In the genomic region with DNA sequence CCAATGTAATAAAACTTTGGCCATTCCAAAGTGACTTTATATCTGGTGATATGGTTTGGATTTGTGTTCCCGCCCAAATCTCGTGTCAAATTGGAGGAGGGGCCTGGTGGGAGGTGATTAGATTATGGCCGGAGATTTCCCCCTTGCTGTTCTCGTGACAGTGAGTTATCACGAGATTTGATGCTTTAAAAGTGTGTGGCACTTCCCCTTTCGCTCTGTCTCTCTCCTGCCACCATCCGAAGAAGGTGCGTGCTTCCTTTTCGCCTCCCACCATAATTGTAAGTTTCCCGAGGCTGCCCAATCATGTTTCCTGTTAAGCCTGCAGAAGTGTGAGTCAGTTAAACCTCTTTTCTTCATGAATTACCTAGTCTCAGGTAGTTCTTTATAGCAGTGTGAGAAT, we compare ENCODE assay signal across 24 cellular contexts. TPM values are rescaled to one million over a fixed set of nuclear protein-coding genes. Genes with fewer than 3 reads are reported as not detected.
"Had no signal": no experiment of that assay in that cellular context is flagged by ENCODE, and none has a peak within 500 bp of the region (broad histone marks: within the 10 kb centered on the region; RNA-seq: fewer than 3 reads in every experiment).

No MANE protein-coding gene starts in this region.

- H3K4me3 ChIP-seq: adrenal gland, coronary artery, gastroesophageal sphincter, ovary, prostate gland, thyroid gland, upper lobe of right lung had no signal

- H3K9me3 ChIP-seq: adrenal gland, gastroesophageal sphincter, neutrophil, ovary, prostate gland, thyroid gland, upper lobe of right lung had no signal

- H3K36me3 Mint-ChIP-seq: activated naive CD4-positive, alpha-beta T cell treated with anti-CD3 and anti-CD28 coated beads, Interleukin-2, amount 50 U/mL, for 72 hours; stimulated activated naive B cell treated with anti-CD40 and anti-IgM and Interleukin-4, amounts not matched to agents 10 μg/mL and 1 μg/mL and 100 μg/mL, for 72 hours had no signal

- ATAC-seq: activated naive CD4-positive, alpha-beta T cell treated with anti-CD3 and anti-CD28 coated beads, Interleukin-2, amount 50 U/mL, for 72 hours; activated T-helper 17 cell treated with anti-CD3 and anti-CD28 coated beads, Interleukin-2, amount 50 U/mL, for 72 hours; gastroesophageal sphincter; left colon; upper lobe of right lung had no signal

- H3K27ac ChIP-seq: adrenal gland, epithelial cell of prostate, gastroesophageal sphincter, neutrophil, ovary, prostate gland, thyroid gland, upper lobe of right lung had no signal

- H3K4me1 ChIP-seq: adrenal gland, gastroesophageal sphincter, prostate gland, upper lobe of right lung had no signal

- H3K27me3 Mint-ChIP-seq: stimulated activated naive B cell treated with anti-CD40 and anti-IgM and Interleukin-4, amounts not matched to agents 10 μg/mL and 1 μg/mL and 100 μg/mL, for 72 hours had no signal

- H3K27ac Mint-ChIP-seq: activated naive CD4-positive, alpha-beta T cell treated with anti-CD3 and anti-CD28 coated beads, Interleukin-2, amount 50 U/mL, for 72 hours; activated T-cell treated with anti-CD3 and anti-CD28 coated beads, Interleukin-2, amount 50 U/mL, for 24 hours; activated T-helper 17 cell treated with anti-CD3 and anti-CD28 coated beads, Interleukin-2, amount 50 U/mL, for 72 hours; nephron; stimulated activated naive B cell treated with anti-CD40 and anti-IgM and Interleukin-4, amounts not matched to agents 10 μg/mL and 1 μg/mL and 100 μg/mL, for 72 hours had no signal

- H3K36me3 ChIP-seq: adrenal gland, gastroesophageal sphincter, neutrophil, ovary, prostate gland, thyroid gland, upper lobe of right lung had no signal

- DNase-seq: activated CD4-positive, alpha-beta T cell treated with anti-CD3 and anti-CD28 coated beads for 1 hour; activated CD4-positive, alpha-beta T cell treated with anti-CD3 and anti-CD28 coated beads, Interleukin-2, amount 50 U/mL, for 4 hours; activated CD8-positive, alpha-beta memory T cell treated with anti-CD3 and anti-CD28 coated beads for 24 hours; activated CD8-positive, alpha-beta memory T cell treated with anti-CD3 and anti-CD28 coated beads, Interleukin-2, amount 50 U/mL, for 4 hours; activated T-cell treated with anti-CD3 and anti-CD28 coated beads, Interleukin-2, amount 50 U/mL, for 24 hours; adrenal gland; islet precursor cell; left colon; midbrain; ovary; stimulated activated CD4-positive, alpha-beta T cell treated with anti-CD3 and anti-CD28 coated beads, Interleukin-2, amount 100 ng/mL, for 48 hours; stimulated activated CD8-positive, alpha-beta memory T cell treated with anti-CD3 and anti-CD28 coated beads, Interleukin-4, amount 100 ng/mL, for 48 hours; stimulated activated naive B cell treated with anti-CD40 and anti-IgM and Interleukin-4, amounts not matched to agents 10 μg/mL and 1 μg/mL and 100 μg/mL, for 72 hours; T-helper 1 cell; thyroid gland; upper lobe of right lung had no signal

- H3K4me3 Mint-ChIP-seq: activated T-cell treated with anti-CD3 and anti-CD28 coated beads, Interleukin-2, amount 50 U/mL, for 24 hours; activated T-helper 17 cell treated with anti-CD3 and anti-CD28 coated beads, Interleukin-2, amount 50 U/mL, for 72 hours; nephron; stimulated activated naive B cell treated with anti-CD40 and anti-IgM and Interleukin-4, amounts not matched to agents 10 μg/mL and 1 μg/mL and 100 μg/mL, for 72 hours had no signal

- H3K27me3 ChIP-seq: adrenal gland, gastroesophageal sphincter, neutrophil, ovary, thyroid gland, upper lobe of right lung had no signal

- H3K4me1 Mint-ChIP-seq: activated T-helper 17 cell treated with anti-CD3 and anti-CD28 coated beads, Interleukin-2, amount 50 U/mL, for 72 hours; nephron; stimulated activated naive B cell treated with anti-CD40 and anti-IgM and Interleukin-4, amounts not matched to agents 10 μg/mL and 1 μg/mL and 100 μg/mL, for 72 hours had no signal

- H3K9me3 Mint-ChIP-seq: activated naive CD4-positive, alpha-beta T cell treated with anti-CD3 and anti-CD28 coated beads, Interleukin-2, amount 50 U/mL, for 72 hours; activated T-cell treated with anti-CD3 and anti-CD28 coated beads, Interleukin-2, amount 50 U/mL, for 24 hours; activated T-helper 17 cell treated with anti-CD3 and anti-CD28 coated beads, Interleukin-2, amount 50 U/mL, for 72 hours; nephron had no signal

RNA-seq across cellular contexts. Expression of a gene that starts 9.3 kb away (rescaled TPM):
- total RNA-seq: activated naive CD4-positive, alpha-beta T cell treated with anti-CD3 and anti-CD28 coated beads, Interleukin-2, amount 50 U/mL, for 72 hours; activated T-helper 17 cell treated with anti-CD3 and anti-CD28 coated beads, Interleukin-2, amount 50 U/mL, for 72 hours had no signal

RNA-seq across cellular contexts. Expression of a gene that starts 26.9 kb away (rescaled TPM):
- total RNA-seq: activated naive CD4-positive, alpha-beta T cell treated with anti-CD3 and anti-CD28 coated beads, Interleukin-2, amount 50 U/mL, for 72 hours had no signal
